1 cellular context compared by ENCODE assay signal in the genomic region with DNA sequence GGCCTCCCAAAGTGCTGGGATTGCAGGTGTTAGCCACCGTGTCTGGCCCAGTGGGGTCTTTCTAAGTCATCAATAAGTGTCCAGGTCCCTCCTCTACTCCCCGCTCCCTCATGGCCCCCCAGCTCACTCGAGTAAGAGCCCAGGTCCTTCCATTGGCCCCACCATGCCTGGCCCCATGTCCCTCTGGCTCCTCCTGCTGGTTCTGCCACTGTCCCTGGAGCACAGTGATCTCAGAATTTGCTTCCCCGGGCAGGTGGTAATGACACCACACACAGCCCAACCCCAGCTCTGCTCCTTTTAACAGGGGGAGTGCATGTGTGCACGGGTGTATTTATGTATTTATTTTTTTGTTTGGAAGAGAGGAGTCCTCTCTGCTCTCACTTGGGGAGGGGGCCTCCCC.
TF ChIP-seq lines count a peak whose summit lies in the region.

No MANE protein-coding gene starts in this region.

TF ChIP-seq in H1, 55 proteins besides CTCF, POLR2A, EP300 and RAD21:
- TF ChIP-seq JUND (IDR thresholded peaks at IDR 0.05; ENCODE audit: low read length): no peak
- TF ChIP-seq YY1 (IDR thresholded peaks at IDR 0.05; ENCODE audit: low read depth, low read length): no peak
- TF ChIP-seq TAF7 (optimal IDR thresholded peaks at IDR 0.05; ENCODE audit: borderline replicate concordance, low read depth, low read length): no peak
- TF ChIP-seq CHD1 (IDR thresholded peaks at IDR 0.05; ENCODE audit: low read depth, low read length): no peak
- TF ChIP-seq ASH2L (IDR thresholded peaks at IDR 0.05; ENCODE audit: low read length): no peak
- TF ChIP-seq HDAC2 (IDR thresholded peaks at IDR 0.05; ENCODE audit: borderline replicate concordance in 1 of 2, low read depth in 2 of 2, low read length in 2 of 2): no peak
- no peak for TF ChIP-seq RNF2 (IDR thresholded peaks at IDR 0.05; ENCODE audit: borderline replicate concordance, low read depth, low read length, missing control alignments, poor library complexity, severe bottlenecking)
- TF ChIP-seq RXRA (IDR thresholded peaks at IDR 0.05; ENCODE audit: insufficient read depth, low read depth, low read length): no peak
- TF ChIP-seq RFX5 (IDR thresholded peaks at IDR 0.05; ENCODE audit: borderline replicate concordance, low read depth, low read length): no peak
- TF ChIP-seq, protein P1, sequence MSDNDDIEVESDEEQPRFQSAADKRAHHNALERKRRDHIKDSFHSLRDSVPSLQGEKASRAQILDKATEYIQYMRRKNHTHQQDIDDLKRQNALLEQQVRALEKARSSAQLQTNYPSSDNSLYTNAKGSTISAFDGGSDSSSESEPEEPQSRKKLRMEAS (IDR thresholded peaks at IDR 0.05): no peak
- no peak for TF ChIP-seq EZH2 (IDR thresholded peaks at IDR 0.05; ENCODE audit: low read depth, low read length, severe bottlenecking)
- no peak for TF ChIP-seq CHD2 (IDR thresholded peaks at IDR 0.05; ENCODE audit: low read length)
- no peak for TF ChIP-seq SIX5 (IDR thresholded peaks at IDR 0.05; ENCODE audit: low read depth, low read length)
- TF ChIP-seq, protein P2, sequence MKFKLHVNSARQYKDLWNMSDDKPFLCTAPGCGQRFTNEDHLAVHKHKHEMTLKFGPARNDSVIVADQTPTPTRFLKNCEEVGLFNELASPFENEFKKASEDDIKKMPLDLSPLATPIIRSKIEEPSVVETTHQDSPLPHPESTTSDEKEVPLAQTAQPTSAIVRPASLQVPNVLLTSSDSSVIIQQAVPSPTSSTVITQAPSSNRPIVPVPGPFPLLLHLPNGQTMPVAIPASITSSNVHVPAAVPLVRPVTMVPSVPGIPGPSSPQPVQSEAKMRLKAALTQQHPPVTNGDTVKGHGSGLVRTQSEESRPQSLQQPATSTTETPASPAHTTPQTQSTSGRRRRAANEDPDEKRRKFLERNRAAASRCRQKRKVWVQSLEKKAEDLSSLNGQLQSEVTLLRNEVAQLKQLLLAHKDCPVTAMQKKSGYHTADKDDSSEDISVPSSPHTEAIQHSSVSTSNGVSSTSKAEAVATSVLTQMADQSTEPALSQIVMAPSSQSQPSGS (IDR thresholded peaks at IDR 0.05; ENCODE audit: low read length): no peak
- no peak for TF ChIP-seq ZNF274 (IDR thresholded peaks at IDR 0.05; ENCODE audit: borderline replicate concordance, extremely low read depth, low read length)
- no peak for TF ChIP-seq CREB1 (IDR thresholded peaks at IDR 0.05)
- no peak for TF ChIP-seq NANOG (IDR thresholded peaks at IDR 0.05; ENCODE audit: insufficient read depth, low read depth, low read length, poor library complexity, severe bottlenecking)
TF ChIP-seq in H1: peak in this region for 0.
